Comparison of ENCODE assay signal across 1 cellular context in the genomic region with DNA sequence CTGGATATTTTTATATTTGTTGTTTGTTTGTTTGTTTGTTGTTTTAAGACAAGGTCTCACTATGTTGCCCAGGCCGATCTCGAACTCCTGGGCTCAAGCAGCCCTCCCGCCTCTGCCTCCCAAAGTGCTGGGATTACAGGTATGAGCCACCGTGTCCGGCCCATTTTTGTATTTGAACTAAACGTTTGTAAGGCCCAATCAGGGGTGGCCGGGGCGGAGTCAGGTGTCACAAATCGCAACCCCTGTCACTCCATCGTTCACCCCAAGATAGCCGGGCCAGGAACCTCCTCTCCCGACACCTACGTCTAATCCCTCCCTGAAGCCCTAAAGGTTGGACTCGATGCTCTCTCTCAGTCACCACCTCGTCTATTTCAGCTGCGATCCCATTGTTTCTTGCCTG.
TF ChIP-seq lines count a peak whose summit lies in the region.

No MANE protein-coding gene starts in this region.

TF ChIP-seq in K562, 482 proteins besides CTCF, POLR2A, EP300 and RAD21 (continued from another document):
- TF ChIP-seq, protein P1, sequence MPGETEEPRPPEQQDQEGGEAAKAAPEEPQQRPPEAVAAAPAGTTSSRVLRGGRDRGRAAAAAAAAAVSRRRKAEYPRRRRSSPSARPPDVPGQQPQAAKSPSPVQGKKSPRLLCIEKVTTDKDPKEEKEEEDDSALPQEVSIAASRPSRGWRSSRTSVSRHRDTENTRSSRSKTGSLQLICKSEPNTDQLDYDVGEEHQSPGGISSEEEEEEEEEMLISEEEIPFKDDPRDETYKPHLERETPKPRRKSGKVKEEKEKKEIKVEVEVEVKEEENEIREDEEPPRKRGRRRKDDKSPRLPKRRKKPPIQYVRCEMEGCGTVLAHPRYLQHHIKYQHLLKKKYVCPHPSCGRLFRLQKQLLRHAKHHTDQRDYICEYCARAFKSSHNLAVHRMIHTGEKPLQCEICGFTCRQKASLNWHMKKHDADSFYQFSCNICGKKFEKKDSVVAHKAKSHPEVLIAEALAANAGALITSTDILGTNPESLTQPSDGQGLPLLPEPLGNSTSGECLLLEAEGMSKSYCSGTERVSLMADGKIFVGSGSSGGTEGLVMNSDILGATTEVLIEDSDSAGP (CRISPR knock-in tag; IDR thresholded peaks at IDR 0.05) = no peak
- TF ChIP-seq KHSRP (IDR thresholded peaks at IDR 0.05) = no peak
- peak; percentile 74 for TF ChIP-seq MEIS2 (IDR thresholded peaks at IDR 0.05; ENCODE audit: partially characterized antibody)
- TF ChIP-seq SUPT5H (IDR thresholded peaks at IDR 0.05) = 0 out of 2 replicates have a peak, but pooled peaks have one; percentile 20
- TF ChIP-seq, protein P2, sequence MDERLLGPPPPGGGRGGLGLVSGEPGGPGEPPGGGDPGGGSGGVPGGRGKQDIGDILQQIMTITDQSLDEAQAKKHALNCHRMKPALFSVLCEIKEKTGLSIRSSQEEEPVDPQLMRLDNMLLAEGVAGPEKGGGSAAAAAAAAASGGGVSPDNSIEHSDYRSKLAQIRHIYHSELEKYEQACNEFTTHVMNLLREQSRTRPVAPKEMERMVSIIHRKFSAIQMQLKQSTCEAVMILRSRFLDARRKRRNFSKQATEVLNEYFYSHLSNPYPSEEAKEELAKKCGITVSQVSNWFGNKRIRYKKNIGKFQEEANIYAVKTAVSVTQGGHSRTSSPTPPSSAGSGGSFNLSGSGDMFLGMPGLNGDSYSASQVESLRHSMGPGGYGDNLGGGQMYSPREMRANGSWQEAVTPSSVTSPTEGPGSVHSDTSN (CRISPR knock-in tag; IDR thresholded peaks at IDR 0.05; ENCODE audit: low read depth) = peak; percentile 48; the same call in 1 of the 2 replicates
- TF ChIP-seq, protein P2 (tag; conservative IDR thresholded peaks at IDR 0.05; ENCODE audit: low read depth) = peak; percentile 33; the same call in 1 of the 2 replicates
- TF ChIP-seq NR2C1 (IDR thresholded peaks at IDR 0.05) = no peak
- TF ChIP-seq NR2C1 (tag; IDR thresholded peaks at IDR 0.05) = no peak
- TF ChIP-seq, protein P3, sequence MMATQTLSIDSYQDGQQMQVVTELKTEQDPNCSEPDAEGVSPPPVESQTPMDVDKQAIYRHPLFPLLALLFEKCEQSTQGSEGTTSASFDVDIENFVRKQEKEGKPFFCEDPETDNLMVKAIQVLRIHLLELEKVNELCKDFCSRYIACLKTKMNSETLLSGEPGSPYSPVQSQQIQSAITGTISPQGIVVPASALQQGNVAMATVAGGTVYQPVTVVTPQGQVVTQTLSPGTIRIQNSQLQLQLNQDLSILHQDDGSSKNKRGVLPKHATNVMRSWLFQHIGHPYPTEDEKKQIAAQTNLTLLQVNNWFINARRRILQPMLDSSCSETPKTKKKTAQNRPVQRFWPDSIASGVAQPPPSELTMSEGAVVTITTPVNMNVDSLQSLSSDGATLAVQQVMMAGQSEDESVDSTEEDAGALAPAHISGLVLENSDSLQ (IDR thresholded peaks at IDR 0.05) = peak; percentile 90
- peak; percentile 18; the same call in 1 of the 2 replicates for TF ChIP-seq PHF8 (IDR thresholded peaks at IDR 0.05; ENCODE audit: borderline replicate concordance, low read length)
- TF ChIP-seq NFYB (IDR thresholded peaks at IDR 0.05; ENCODE audit: extremely low read depth, insufficient read length) = peak; percentile 43
- no peak for TF ChIP-seq ZNF41 (CRISPR knock-in tag; conservative IDR thresholded peaks at IDR 0.05)
- peak; percentile 72 for TF ChIP-seq MYBL2 (IDR thresholded peaks at IDR 0.05; ENCODE audit: low read depth)
- TF ChIP-seq MYBL2 (CRISPR knock-in tag; IDR thresholded peaks at IDR 0.05; ENCODE audit: borderline replicate concordance) = no peak
- TF ChIP-seq ZEB2 (IDR thresholded peaks at IDR 0.05) = 0 out of 2 replicates have a peak, but pooled peaks have one; percentile 10
- 0 out of 2 replicates have a peak, but pooled peaks have one; percentile 26 for TF ChIP-seq POLR2H (tag; IDR thresholded peaks at IDR 0.05; ENCODE audit: low read depth)
